In genomic region chr1:223341111-223341510, GRCh38 we compare ENCODE assay signal across 12 cellular contexts. TPM values are rescaled to one million over a fixed set of nuclear protein-coding genes. Genes with fewer than 3 reads are reported as not detected.
A peak's percentile ranks its signal among the peaks of the same experiment; 100 is the strongest.
DNase-seq lines count a peak whose midpoint lies in the region; ATAC-seq and TF ChIP-seq lines count a peak whose summit lies in the region.
"Had no signal": no experiment of that assay in that cellular context is flagged by ENCODE, and none has a peak within 500 bp of the region (broad histone marks: within the 10 kb centered on the region; RNA-seq: fewer than 3 reads in every experiment).

No MANE protein-coding gene starts in this region.

- no peaks in the 10 kb centered on the region for H3K4me1 ChIP-seq in breast epithelium

- H3K27me3 Mint-ChIP-seq in MCF 10A (ENCODE audit: insufficient read depth, unreplicated experiment): no peaks in the 10 kb centered on the region
- no peaks in the 10 kb centered on the region for H3K27me3 Mint-ChIP-seq in activated naive CD8-positive, alpha-beta T cell treated with anti-CD3 and anti-CD28 coated beads, Interleukin-2, amount 50 U/mL, for 24 hours

- no peaks in the 10 kb centered on the region for H3K9me3 Mint-ChIP-seq in MCF 10A (ENCODE audit: unreplicated experiment)
- no peaks in the 10 kb centered on the region for H3K9me3 Mint-ChIP-seq in activated naive CD8-positive, alpha-beta T cell treated with anti-CD3 and anti-CD28 coated beads, Interleukin-2, amount 50 U/mL, for 24 hours
- H3K9me3 Mint-ChIP-seq in activated naive CD4-positive, alpha-beta T cell treated with anti-CD3 and anti-CD28 coated beads, Interleukin-2, amount 50 U/mL, for 72 hours: no peaks in the 10 kb centered on the region
- H3K9me3 Mint-ChIP-seq: neural progenitor cell had no signal

- BruUV-seq in MCF 10A (replicated peaks; lab: Mats Ljungman, UMichigan): no TSS peak

- H3K4me3 ChIP-seq in breast epithelium: no peak overlapping the region
- H3K4me3 ChIP-seq: neural progenitor cell, vagina had no signal

- H3K27ac Mint-ChIP-seq in MCF 10A (ENCODE audit: low read depth, unreplicated experiment): no peak overlapping the region
- H3K27ac Mint-ChIP-seq in activated naive CD8-positive, alpha-beta T cell treated with anti-CD3 and anti-CD28 coated beads, Interleukin-2, amount 50 U/mL, for 24 hours: no peak overlapping the region
- no peak overlapping the region for H3K27ac Mint-ChIP-seq in activated naive CD4-positive, alpha-beta T cell treated with anti-CD3 and anti-CD28 coated beads, Interleukin-2, amount 50 U/mL, for 72 hours
- H3K27ac Mint-ChIP-seq: neural progenitor cell had no signal

- H3K36me3 Mint-ChIP-seq in MCF 10A (ENCODE audit: insufficient read depth, unreplicated experiment): no peaks in the 10 kb centered on the region
- no peaks in the 10 kb centered on the region for H3K36me3 Mint-ChIP-seq in activated naive CD8-positive, alpha-beta T cell treated with anti-CD3 and anti-CD28 coated beads, Interleukin-2, amount 50 U/mL, for 24 hours (ENCODE audit: low read depth)
- H3K36me3 Mint-ChIP-seq in activated naive CD4-positive, alpha-beta T cell treated with anti-CD3 and anti-CD28 coated beads, Interleukin-2, amount 50 U/mL, for 72 hours: no peaks in the 10 kb centered on the region
- H3K36me3 Mint-ChIP-seq: neural progenitor cell had no signal

- H3K36me3 ChIP-seq in breast epithelium: no peaks in the 10 kb centered on the region
- H3K36me3 ChIP-seq: neural progenitor cell, vagina had no signal

- H3K27ac ChIP-seq in breast epithelium: no peak overlapping the region
- H3K27ac ChIP-seq: neural progenitor cell, vagina had no signal

- H3K4me3 Mint-ChIP-seq in MCF 10A (ENCODE audit: unreplicated experiment): no peak overlapping the region
- H3K4me3 Mint-ChIP-seq in activated naive CD8-positive, alpha-beta T cell treated with anti-CD3 and anti-CD28 coated beads, Interleukin-2, amount 50 U/mL, for 24 hours: no peak overlapping the region
- H3K4me3 Mint-ChIP-seq: neural progenitor cell had no signal

- TF ChIP-seq CTCF in MCF 10A (IDR thresholded peaks at IDR 0.05; ENCODE audit: unreplicated experiment): no peak
- no peak for TF ChIP-seq CTCF in breast epithelium (IDR thresholded peaks at IDR 0.05)

- H3K27me3 ChIP-seq in breast epithelium: no peaks in the 10 kb centered on the region
- H3K27me3 ChIP-seq: neural progenitor cell, vagina had no signal

- TF ChIP-seq POLR2A in breast epithelium (IDR thresholded peaks at IDR 0.05): no peak

- no peaks in the 10 kb centered on the region for H3K9me3 ChIP-seq in breast epithelium
- H3K9me3 ChIP-seq: vagina had no signal

- peak; percentile 38 for DNase-seq in MCF 10A (ENCODE audit: unreplicated experiment)
- DNase-seq in breast epithelium (ENCODE audit: low spot score in 2 of 2): no peak
- DNase-seq in anterior cingulate cortex (lab: John Stamatoyannopoulos, UW): peak in 51 of 58 donors; percentile 11 to 89 (median 54)
- DNase-seq in left cardiac atrium: peak; percentile 66
- DNase-seq in activated naive CD8-positive, alpha-beta T cell treated with anti-CD3 and anti-CD28 coated beads, Interleukin-2, amount 50 U/mL, for 24 hours: no peak
- DNase-seq in activated naive CD4-positive, alpha-beta T cell treated with anti-CD3 and anti-CD28 coated beads, Interleukin-2, amount 50 U/mL, for 72 hours (ENCODE audit: low spot score in 2 of 2): no peak
- DNase-seq: MM.1S had no signal

- intact Hi-C loops in MCF 10A (cut with micrococcal nuclease): no loop called here
- intact Hi-C loops in breast epithelium (cut with DNase I; ENCODE audit: low total_unique reads): no loop called here
- intact Hi-C loops in left cardiac atrium (cut with DNase I): loop anchor here in 1 of 2 donors (10.0 kb wide), 1 partner anchor 206 kb away; no protein-coding TSS in a partner anchor

- CTCF ChIA-PET in MCF 10A (lab: Yijun Ruan, JAX): interaction anchor here (1.0 to 1.6 kb wide), 4 partner anchors 9 to 207 kb away, joined by 3 to 4 read pairs (median 4); no protein-coding TSS in a partner anchor

- ATAC-seq in left cardiac atrium (peak; percentile 79 to 88), GM18861 (IDR thresholded peaks at IDR 0.05; ENCODE audit: unreplicated experiment) (no peak), HG03378 (IDR thresholded peaks at IDR 0.05; ENCODE audit: unreplicated experiment) (no peak)
- no peak for ATAC-seq in activated naive CD8-positive, alpha-beta T cell treated with anti-CD3 and anti-CD28 coated beads, Interleukin-2, amount 50 U/mL, for 24 hours
- no peak for ATAC-seq in activated naive CD4-positive, alpha-beta T cell treated with anti-CD3 and anti-CD28 coated beads, Interleukin-2, amount 50 U/mL, for 72 hours

- POLR2A ChIA-PET in MCF 10A (lab: Yijun Ruan, JAX): interaction anchor here (0.5 to 2.0 kb wide), 6 partner anchors 8 to 616 kb away, joined by 3 to 4 read pairs (median 4); no protein-coding TSS in a partner anchor

- peaks cover 6% of the 10 kb centered on the region for H3K4me1 Mint-ChIP-seq in MCF 10A (ENCODE audit: insufficient read depth, unreplicated experiment)
- H3K4me1 Mint-ChIP-seq in activated naive CD8-positive, alpha-beta T cell treated with anti-CD3 and anti-CD28 coated beads, Interleukin-2, amount 50 U/mL, for 24 hours: no peaks in the 10 kb centered on the region

RNA-seq across cellular contexts. Expression of gene SUSD4, which starts 22.9 kb away (rescaled TPM):
- total RNA-seq in MCF 10A (2022) (0.42 and 2.3 TPM in 2 replicates), breast epithelium (10 to 100 TPM in 2 of 3 donors, under 1 TPM in 1; 0.64 to 16.7 (median 14.9) TPM), left cardiac atrium (10 to 100 TPM; 11.0 to 15.6 TPM)
- total RNA-seq in activated naive CD4-positive, alpha-beta T cell treated with anti-CD3 and anti-CD28 coated beads, Interleukin-2, amount 50 U/mL, for 72 hours: 1 to 10 TPM; 1.1 to 1.2 TPM

RNA-seq across cellular contexts. Expression of gene CCDC185, which starts 52.1 kb away (rescaled TPM):
- not detected in 2 replicates for total RNA-seq in MCF 10A (2022)
- not detected for total RNA-seq in breast epithelium
- under 1 TPM in 1 of 2 donors, not detected in 1; 0.12 TPM for total RNA-seq in left cardiac atrium
- not detected for total RNA-seq in activated naive CD4-positive, alpha-beta T cell treated with anti-CD3 and anti-CD28 coated beads, Interleukin-2, amount 50 U/mL, for 72 hours
- total RNA-seq: cerebellum, vagina had no signal

Comparison
In these comparisons a context has a peak if more than half of its experiments do, and no peak if none do; other contexts are left out.
1. DNase-seq: peak in MCF 10A (single experiment), anterior cingulate cortex (51 of 58) and left cardiac atrium (single experiment); none in breast epithelium (0 of 2), activated naive CD8-positive, alpha-beta T cell treated with anti-CD3 and anti-CD28 coated beads, Interleukin-2, amount 50 U/mL, for 24 hours (single experiment) and activated naive CD4-positive, alpha-beta T cell treated with anti-CD3 and anti-CD28 coated beads, Interleukin-2, amount 50 U/mL, for 72 hours (0 of 2).
2. ATAC-seq: peak in left cardiac atrium (2 of 2); none in GM18861 (single experiment), activated naive CD8-positive, alpha-beta T cell treated with anti-CD3 and anti-CD28 coated beads, Interleukin-2, amount 50 U/mL, for 24 hours (single experiment), HG03378 (single experiment) and activated naive CD4-positive, alpha-beta T cell treated with anti-CD3 and anti-CD28 coated beads, Interleukin-2, amount 50 U/mL, for 72 hours (0 of 2).